ENCODE assay signal across 22 cellular contexts in genomic region chr13:91960947-91961346, GRCh38.
A peak's percentile ranks its signal among the peaks of the same experiment; 100 is the strongest.
DNase-seq lines count a peak whose midpoint lies in the region; ATAC-seq and TF ChIP-seq lines count a peak whose summit lies in the region.
"Had no signal": no experiment of that assay in that cellular context is flagged by ENCODE, and none has a peak within 500 bp of the region (broad histone marks: within the 10 kb centered on the region; RNA-seq: fewer than 3 reads in every experiment).

No MANE protein-coding gene starts in this region.

- no peaks in the 10 kb centered on the region for H3K4me1 ChIP-seq in tibial artery
- H3K4me1 ChIP-seq: BE2C, BLaER1 had no signal

- DNase-seq in DMS153 (lab: John Stamatoyannopoulos, UW) (peak; percentile 78), DMS153 treated with DMSO at 0.1 percent for 48 hours (lab: John Stamatoyannopoulos, UW; ENCODE audit: unreplicated experiment) (peak; percentile 61), NCI-H748 (lab: John Stamatoyannopoulos, UW; ENCODE audit: unreplicated experiment) (peak; percentile 79), NCI-H774 (lab: John Stamatoyannopoulos, UW) (peak; percentile 3), tibial artery (no peak)
- no peak for DNase-seq in stimulated activated CD8-positive, alpha-beta memory T cell treated with anti-CD3 and anti-CD28 coated beads, Interleukin-4, amount 100 ng/mL, for 48 hours
- DNase-seq: 8988T; ACHN; BE2C; C1 segment of cervical spinal cord; CD4-positive, alpha-beta memory T cell; CD4-positive, CD25-positive, alpha-beta regulatory T cell; CD8-positive, alpha-beta memory T cell; COR-L47; DMS 273 treated with DMSO at 0.1 percent for 48 hours; DMS79; DND-41; EL; GDM1 had no signal

- no peak overlapping the region for H3K27ac ChIP-seq in tibial artery
- H3K27ac ChIP-seq: BLaER1 had no signal

- no peak for TF ChIP-seq CTCF in tibial artery (IDR thresholded peaks at IDR 0.05)

- ATAC-seq in HG03354 (IDR thresholded peaks at IDR 0.05; ENCODE audit: poor library complexity, severe bottlenecking, unreplicated experiment) = no peak
- ATAC-seq: GM12878 had no signal

- intact Hi-C loops in tibial artery (cut with DNase I; ENCODE audit: low total_unique reads) = no loop called here

- no peaks in the 10 kb centered on the region for H3K27me3 ChIP-seq in tibial artery
- H3K27me3 ChIP-seq: BE2C, BLaER1 had no signal

- H3K4me3 ChIP-seq in tibial artery = no peak overlapping the region
- H3K4me3 ChIP-seq: BLaER1, GM12878 had no signal

- H3K36me3 ChIP-seq in tibial artery = no peaks in the 10 kb centered on the region
- H3K36me3 ChIP-seq: BE2C, BLaER1 had no signal

- no peaks in the 10 kb centered on the region for H3K9me3 ChIP-seq in tibial artery
- H3K9me3 ChIP-seq: BE2C had no signal

Comparison
In these comparisons a context has a peak if more than half of its experiments do, and no peak if none do; other contexts are left out.
1. DNase-seq: peak in DMS153 (single experiment), DMS153 treated with DMSO at 0.1 percent for 48 hours (single experiment), NCI-H748 (single experiment) and NCI-H774 (single experiment); none in stimulated activated CD8-positive, alpha-beta memory T cell treated with anti-CD3 and anti-CD28 coated beads, Interleukin-4, amount 100 ng/mL, for 48 hours (single experiment) and tibial artery (0 of 2).